ENCODE assay signal across 21 cellular contexts in genomic region chr1:208336136-208336535, GRCh38.
"Had no signal": no experiment of that assay in that cellular context is flagged by ENCODE, and none has a peak within 500 bp of the region (broad histone marks: within the 10 kb centered on the region; RNA-seq: fewer than 3 reads in every experiment).

No MANE protein-coding gene starts in this region.

- ATAC-seq: activated CD8-positive, alpha-beta T cell treated with anti-CD3 and anti-CD28 coated beads for 36 hours; activated T-cell treated with anti-CD3 and anti-CD28 coated beads, Interleukin-2, amount 50 U/mL, for 72 hours; activated T-helper 17 cell treated with anti-CD3 and anti-CD28 coated beads, Interleukin-2, amount 50 U/mL, for 72 hours; Panc1 had no signal

- H3K36me3 Mint-ChIP-seq: activated naive CD4-positive, alpha-beta T cell treated with anti-CD3 and anti-CD28 coated beads, Interleukin-2, amount 50 U/mL, for 24 hours; activated naive CD8-positive, alpha-beta T cell treated with anti-CD3 and anti-CD28 coated beads, Interleukin-2, amount 10 ng/mL, durations not matched to agents 7 days and 5 days had no signal

- H3K9me3 Mint-ChIP-seq: activated CD4-positive, alpha-beta T cell treated with anti-CD3 and anti-CD28 coated beads, Interleukin-2, amount 10 ng/mL, durations not matched to agents 24 days and 14 days; activated CD8-positive, alpha-beta T cell treated with anti-CD3 and anti-CD28 coated beads for 36 hours; activated naive CD4-positive, alpha-beta T cell treated with anti-CD3 and anti-CD28 coated beads, Interleukin-2, amount 50 U/mL, for 24 hours; activated naive CD8-positive, alpha-beta T cell treated with anti-CD3 and anti-CD28 coated beads, Interleukin-2, amount 10 ng/mL, durations not matched to agents 7 days and 5 days; activated T-cell treated with anti-CD3 and anti-CD28 coated beads, Interleukin-2, amount 50 U/mL, for 72 hours; activated T-helper 17 cell treated with anti-CD3 and anti-CD28 coated beads, Interleukin-2, amount 50 U/mL, for 72 hours; T-helper 1 cell treated with Interleukin-12 subunit alpha and Interleukin-12 subunit beta and Interleukin-4 antibody, amounts not matched to agents 30 μg/mL and 1 μg/mL, for 36 hours; T-helper 2 cell treated with Interferon-gamma antibody and Interleukin-4, amounts not matched to agents 5 μg/mL and 100 μg/mL, for 36 hours had no signal

- DNase-seq: activated CD4-positive, alpha-beta T cell treated with anti-CD3 and anti-CD28 coated beads, Interleukin-2, amount 10 ng/mL, durations not matched to agents 24 days and 14 days; activated CD4-positive, alpha-beta T cell treated with anti-CD3 and anti-CD28 coated beads, Interleukin-2, amount 50 U/mL, for 4 hours; activated CD8-positive, alpha-beta T cell treated with anti-CD3 and anti-CD28 coated beads for 36 hours; activated effector memory CD4-positive, alpha-beta T cell treated with anti-CD3 and anti-CD28 coated beads, Interleukin-2, amount 50 U/mL, for 16 hours; activated naive CD4-positive, alpha-beta T cell; activated naive CD8-positive, alpha-beta T cell treated with anti-CD3 and anti-CD28 coated beads, Interleukin-2, amount 10 ng/mL, durations not matched to agents 7 days and 5 days; activated T-cell treated with anti-CD3 and anti-CD28 coated beads, Interleukin-2, amount 50 U/mL, for 1 hour; activated T-cell treated with anti-CD3 and anti-CD28 coated beads, Interleukin-2, amount 50 U/mL, for 72 hours; NCI-H1105; NCI-H1417 treated with DMSO at 0.1 percent for 48 hours; NCI-H187 treated with DMSO at 0.1 percent for 48 hours; NCI-H2081; NCI-H345; NCI-H524 treated with DMSO at 0.1 percent for 48 hours; SHP77; SJCRH30 had no signal

- H3K27ac Mint-ChIP-seq: activated CD4-positive, alpha-beta T cell treated with anti-CD3 and anti-CD28 coated beads, Interleukin-2, amount 10 ng/mL, durations not matched to agents 24 days and 14 days; activated CD8-positive, alpha-beta T cell treated with anti-CD3 and anti-CD28 coated beads for 36 hours; activated naive CD4-positive, alpha-beta T cell treated with anti-CD3 and anti-CD28 coated beads, Interleukin-2, amount 50 U/mL, for 24 hours; activated naive CD8-positive, alpha-beta T cell treated with anti-CD3 and anti-CD28 coated beads, Interleukin-2, amount 10 ng/mL, durations not matched to agents 7 days and 5 days; activated T-cell treated with anti-CD3 and anti-CD28 coated beads, Interleukin-2, amount 50 U/mL, for 72 hours; activated T-helper 17 cell treated with anti-CD3 and anti-CD28 coated beads, Interleukin-2, amount 50 U/mL, for 72 hours; T-helper 1 cell treated with Interleukin-12 subunit alpha and Interleukin-12 subunit beta and Interleukin-4 antibody, amounts not matched to agents 30 μg/mL and 1 μg/mL, for 36 hours; T-helper 2 cell treated with Interferon-gamma antibody and Interleukin-4, amounts not matched to agents 5 μg/mL and 100 μg/mL, for 36 hours had no signal

- H3K4me3 Mint-ChIP-seq: activated CD4-positive, alpha-beta T cell treated with anti-CD3 and anti-CD28 coated beads, Interleukin-2, amount 10 ng/mL, durations not matched to agents 24 days and 14 days; activated CD8-positive, alpha-beta T cell treated with anti-CD3 and anti-CD28 coated beads for 36 hours; activated naive CD4-positive, alpha-beta T cell treated with anti-CD3 and anti-CD28 coated beads, Interleukin-2, amount 50 U/mL, for 24 hours; activated naive CD8-positive, alpha-beta T cell treated with anti-CD3 and anti-CD28 coated beads, Interleukin-2, amount 10 ng/mL, durations not matched to agents 7 days and 5 days; activated T-cell treated with anti-CD3 and anti-CD28 coated beads, Interleukin-2, amount 50 U/mL, for 72 hours; activated T-helper 17 cell treated with anti-CD3 and anti-CD28 coated beads, Interleukin-2, amount 50 U/mL, for 72 hours; T-helper 1 cell treated with Interleukin-12 subunit alpha and Interleukin-12 subunit beta and Interleukin-4 antibody, amounts not matched to agents 30 μg/mL and 1 μg/mL, for 36 hours; T-helper 2 cell treated with Interferon-gamma antibody and Interleukin-4, amounts not matched to agents 5 μg/mL and 100 μg/mL, for 36 hours had no signal

- H3K4me1 Mint-ChIP-seq: activated CD4-positive, alpha-beta T cell treated with anti-CD3 and anti-CD28 coated beads, Interleukin-2, amount 10 ng/mL, durations not matched to agents 24 days and 14 days; activated naive CD4-positive, alpha-beta T cell treated with anti-CD3 and anti-CD28 coated beads, Interleukin-2, amount 50 U/mL, for 24 hours; activated naive CD8-positive, alpha-beta T cell treated with anti-CD3 and anti-CD28 coated beads, Interleukin-2, amount 10 ng/mL, durations not matched to agents 7 days and 5 days; activated T-helper 17 cell treated with anti-CD3 and anti-CD28 coated beads, Interleukin-2, amount 50 U/mL, for 72 hours had no signal
